Comparison of ENCODE assay signal across 10 cellular contexts in genomic region chr10:110783509-110784103, GRCh38.
DNase-seq lines count a peak whose midpoint lies in the region; ATAC-seq lines count a peak whose summit lies in the region.
"Had no signal": no experiment of that assay in that cellular context is flagged by ENCODE, and none has a peak within 500 bp of the region (broad histone marks: within the 10 kb centered on the region; RNA-seq: fewer than 3 reads in every experiment).

No MANE protein-coding gene starts in this region.

- peak; percentile 94 for ATAC-seq in naive thymus-derived CD4-positive, alpha-beta T cell
- ATAC-seq in GM18873 (IDR thresholded peaks at IDR 0.05; ENCODE audit: low FRiP score, unreplicated experiment) (no peak), GM21576 (IDR thresholded peaks at IDR 0.05; ENCODE audit: unreplicated experiment) (no peak)
- no peak for ATAC-seq in natural killer cell treated with Interleukin-12 subunit alpha and Interleukin-12 subunit beta and Interleukin-15 and Interleukin-18, amount 100 ng/mL, for 72 hours

- H3K4me3 ChIP-seq in naive thymus-derived CD4-positive, alpha-beta T cell (ENCODE audit: low read length), result no peak overlapping the region

- H3K27me3 ChIP-seq in naive thymus-derived CD4-positive, alpha-beta T cell (ENCODE audit: control insufficient read depth in 2 of 2, insufficient read depth in 2 of 2, low read length in 2 of 2), result no peaks in the 10 kb centered on the region

- H3K27ac ChIP-seq in naive thymus-derived CD4-positive, alpha-beta T cell (ENCODE audit: low read depth, low read length), result peak overlapping the region; percentile 70

- intact Hi-C loops in naive thymus-derived CD4-positive, alpha-beta T cell (cut with micrococcal nuclease), result loop anchor here (1.0 to 2.0 kb wide), 6 partner anchors 9 to 89 kb away; no protein-coding TSS in a partner anchor

- H3K4me1 Mint-ChIP-seq in naive thymus-derived CD4-positive, alpha-beta T cell, result peaks cover 1 to 72% (median 44%) of the 10 kb centered on the region in 7 donors
- no peaks in the 10 kb centered on the region for H3K4me1 Mint-ChIP-seq in natural killer cell treated with Interleukin-12 subunit alpha and Interleukin-12 subunit beta and Interleukin-15 and Interleukin-18, amount 100 ng/mL, for 72 hours (ENCODE audit: low read depth in 2 of 2)

- H3K27me3 Mint-ChIP-seq in naive thymus-derived CD4-positive, alpha-beta T cell, result no peaks in the 10 kb centered on the region
- peaks cover 1 to 13% of the 10 kb centered on the region in 2 donors for H3K27me3 Mint-ChIP-seq in natural killer cell treated with Interleukin-12 subunit alpha and Interleukin-12 subunit beta and Interleukin-15 and Interleukin-18, amount 100 ng/mL, for 72 hours
- H3K27me3 Mint-ChIP-seq: type B pancreatic cell had no signal

- H3K4me1 ChIP-seq in naive thymus-derived CD4-positive, alpha-beta T cell (ENCODE audit: control insufficient read depth in 2 of 2, insufficient read depth in 2 of 2, low read length in 2 of 2), result peaks cover 4 to 21% of the 10 kb centered on the region in 2 donors

- no peaks in the 10 kb centered on the region for H3K9me3 ChIP-seq in naive thymus-derived CD4-positive, alpha-beta T cell (ENCODE audit: control insufficient read depth in 2 of 3, low read length in 3 of 3)

- H3K9me3 Mint-ChIP-seq in naive thymus-derived CD4-positive, alpha-beta T cell, result peaks cover 0 to 9% (median 0%) of the 10 kb centered on the region in 11 donors
- no peaks in the 10 kb centered on the region for H3K9me3 Mint-ChIP-seq in natural killer cell treated with Interleukin-12 subunit alpha and Interleukin-12 subunit beta and Interleukin-15 and Interleukin-18, amount 100 ng/mL, for 72 hours
- H3K9me3 Mint-ChIP-seq: type B pancreatic cell had no signal

- H3K36me3 ChIP-seq in naive thymus-derived CD4-positive, alpha-beta T cell (ENCODE audit: control insufficient read depth in 2 of 3, insufficient read depth in 3 of 3, low read length in 3 of 3), result no peaks in the 10 kb centered on the region

- DNase-seq in activated CD4-positive, CD25-positive, alpha-beta regulatory T cell (lab: John Stamatoyannopoulos, UW), result peak; percentile 27 to 44 (median 34)
- peak; percentile 18 for DNase-seq in activated gamma-delta T cell (lab: John Stamatoyannopoulos, UW)
- peak; percentile 36 to 92 (median 88) for DNase-seq in naive thymus-derived CD4-positive, alpha-beta T cell
- peak; percentile 31 to 51 for DNase-seq in stimulated activated CD8-positive, alpha-beta memory T cell treated with anti-CD3 and anti-CD28 coated beads, Interleukin-7, amount 100 ng/mL, for 48 hours (ENCODE audit: extremely low read depth in 1 of 2, low read depth in 1 of 2)
- DNase-seq in NCI-H128 (lab: John Stamatoyannopoulos, UW; ENCODE audit: unreplicated experiment), result no peak
- DNase-seq in natural killer cell treated with Interleukin-12 subunit alpha and Interleukin-12 subunit beta and Interleukin-15 and Interleukin-18, amount 100 ng/mL, for 72 hours (ENCODE audit: low spot score), result no peak
- DNase-seq: NCI-H446 treated with DMSO at 0.1 percent for 48 hours had no signal

- CTCF ChIA-PET in naive thymus-derived CD4-positive, alpha-beta T cell (lab: Charles Lee), result interaction anchor here (1.0 to 2.1 kb wide), 3 partner anchors 20 to 110 kb away, joined by 4 to 7 read pairs (median 5); no protein-coding TSS in a partner anchor

- POLR2A ChIA-PET in naive thymus-derived CD4-positive, alpha-beta T cell (lab: Charles Lee), result interaction anchor here (1.1 to 2.0 kb wide), 5 partner anchors 9 to 84 kb away, joined by 3 to 9 read pairs (median 4); no protein-coding TSS in a partner anchor

- peak overlapping the region; percentile 68 to 97 (median 93) for H3K27ac Mint-ChIP-seq in naive thymus-derived CD4-positive, alpha-beta T cell
- H3K27ac Mint-ChIP-seq in natural killer cell treated with Interleukin-12 subunit alpha and Interleukin-12 subunit beta and Interleukin-15 and Interleukin-18, amount 100 ng/mL, for 72 hours, result no peak overlapping the region
- H3K27ac Mint-ChIP-seq: type B pancreatic cell had no signal

- H3K36me3 Mint-ChIP-seq in naive thymus-derived CD4-positive, alpha-beta T cell, result peaks cover 0 to 16% (median 0%) of the 10 kb centered on the region in 5 donors
- no peaks in the 10 kb centered on the region for H3K36me3 Mint-ChIP-seq in natural killer cell treated with Interleukin-12 subunit alpha and Interleukin-12 subunit beta and Interleukin-15 and Interleukin-18, amount 100 ng/mL, for 72 hours
- H3K36me3 Mint-ChIP-seq: type B pancreatic cell had no signal

- peak overlapping the region; percentile 5 to 69 (median 50) for H3K4me3 Mint-ChIP-seq in naive thymus-derived CD4-positive, alpha-beta T cell
- no peak overlapping the region for H3K4me3 Mint-ChIP-seq in natural killer cell treated with Interleukin-12 subunit alpha and Interleukin-12 subunit beta and Interleukin-15 and Interleukin-18, amount 100 ng/mL, for 72 hours
- H3K4me3 Mint-ChIP-seq: type B pancreatic cell had no signal

Comparison
In these comparisons a context has a peak if more than half of its experiments do, and no peak if none do; other contexts are left out.
1. DNase-seq: peak in activated CD4-positive, CD25-positive, alpha-beta regulatory T cell (4 of 4), activated gamma-delta T cell (single experiment), naive thymus-derived CD4-positive, alpha-beta T cell (9 of 9) and stimulated activated CD8-positive, alpha-beta memory T cell treated with anti-CD3 and anti-CD28 coated beads, Interleukin-7, amount 100 ng/mL, for 48 hours (2 of 2); none in NCI-H128 (single experiment) and natural killer cell treated with Interleukin-12 subunit alpha and Interleukin-12 subunit beta and Interleukin-15 and Interleukin-18, amount 100 ng/mL, for 72 hours (single experiment).
2. H3K27ac Mint-ChIP-seq: peak in naive thymus-derived CD4-positive, alpha-beta T cell (9 of 9); none in natural killer cell treated with Interleukin-12 subunit alpha and Interleukin-12 subunit beta and Interleukin-15 and Interleukin-18, amount 100 ng/mL, for 72 hours (0 of 2).